Comparison of ENCODE assay signal across 6 cellular contexts in the genomic region with DNA sequence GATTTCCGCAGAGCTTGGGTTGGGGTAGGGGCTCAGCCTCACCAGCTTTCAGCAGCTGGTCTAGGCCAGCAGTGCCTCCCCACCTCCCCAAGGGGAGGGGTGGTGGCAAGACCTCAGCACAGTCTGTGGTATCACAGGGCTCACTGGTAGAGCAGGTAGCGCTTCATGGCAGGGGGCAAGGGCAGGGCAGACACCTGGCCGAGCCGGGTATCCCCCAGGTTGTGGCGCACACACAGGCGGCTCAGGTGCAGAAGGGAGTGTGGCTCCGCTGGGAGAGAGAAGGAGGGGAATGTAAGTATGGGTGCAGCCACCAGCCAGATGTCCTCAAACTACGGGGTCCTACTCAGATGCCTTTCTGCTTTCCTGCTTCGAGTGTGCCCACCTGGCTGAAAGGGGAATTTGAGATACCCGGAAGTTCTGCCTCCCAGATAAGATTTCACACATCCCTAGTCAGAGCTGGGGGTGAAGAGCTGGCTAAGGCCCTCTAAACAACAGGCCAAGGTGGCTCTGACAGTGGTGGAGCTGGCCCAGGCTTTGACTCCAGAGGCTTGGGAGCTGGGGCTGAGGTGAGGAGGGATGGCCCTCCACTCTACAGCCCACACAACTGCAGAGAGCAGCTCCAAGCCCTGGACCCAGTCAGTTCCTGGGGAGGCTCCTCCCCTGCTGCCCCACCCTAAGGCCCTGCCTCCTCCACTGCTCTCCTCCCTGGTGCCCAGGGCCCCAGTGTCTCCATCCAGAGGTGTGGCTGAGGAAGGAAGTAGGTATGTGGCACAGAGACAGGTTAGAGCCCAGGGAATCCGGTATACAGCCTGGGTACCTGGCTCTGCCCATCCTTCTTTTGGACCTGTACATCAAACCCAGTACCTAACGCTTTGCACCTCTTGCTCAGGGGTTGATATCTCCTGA. TPM values are rescaled to one million over a fixed set of nuclear protein-coding genes. Genes with fewer than 3 reads are reported as not detected.
DNase-seq lines count a peak whose midpoint lies in the region; ATAC-seq and TF ChIP-seq lines count a peak whose summit lies in the region.

No MANE protein-coding gene starts in this region.

- H3K4me3 ChIP-seq in HAP-1 (peak overlapping the region; percentile 82), gastroesophageal sphincter (peak overlapping the region in 1 of 2 donors; percentile 84), stomach (peak overlapping the region; percentile 69 to 84 (median 77))

- in situ Hi-C loops in HAP-1 (cut with MboI; ENCODE audit: low sequenced_read_pairs), result no loop called here

- intact Hi-C loops in stomach (cut with DNase I; ENCODE audit: low total_unique reads), result no loop called here

- TF ChIP-seq EP300 in gastroesophageal sphincter (IDR thresholded peaks at IDR 0.05) (no peak), stomach (IDR thresholded peaks at IDR 0.05) (no peak)

- peaks cover 30% of the 10 kb centered on the region for H3K4me1 ChIP-seq in HAP-1
- peaks cover 0 to 70% (median 36%) of the 10 kb centered on the region in 3 donors for H3K4me1 ChIP-seq in gastroesophageal sphincter
- peaks cover 37 to 73% (median 72%) of the 10 kb centered on the region in 4 donors for H3K4me1 ChIP-seq in stomach

- peak in 1 of 2 experiments; percentile 82 for DNase-seq in HAP-1 (ENCODE audit: low spot score in 2 of 2)
- peak; percentile 47 for DNase-seq in SK-N-DZ (ENCODE audit: low spot score)
- DNase-seq in stomach, result peak; percentile 45

- TF ChIP-seq POLR2A in gastroesophageal sphincter (IDR thresholded peaks at IDR 0.05) (no peak), stomach (IDR thresholded peaks at IDR 0.05) (no peak)

- no peaks in the 10 kb centered on the region for H3K9me3 ChIP-seq in HAP-1
- H3K9me3 ChIP-seq in gastroesophageal sphincter, result no peaks in the 10 kb centered on the region
- no peaks in the 10 kb centered on the region for H3K9me3 ChIP-seq in stomach

- H3K27me3 ChIP-seq in HAP-1 (ENCODE audit: low read depth), result no peaks in the 10 kb centered on the region
- H3K27me3 ChIP-seq in gastroesophageal sphincter, result no peaks in the 10 kb centered on the region
- no peaks in the 10 kb centered on the region for H3K27me3 ChIP-seq in stomach

- H3K36me3 ChIP-seq in HAP-1 (replicated peaks), result peaks cover 53% of the 10 kb centered on the region
- H3K36me3 ChIP-seq in gastroesophageal sphincter, result peaks cover 0 to 35% of the 10 kb centered on the region in 2 donors
- H3K36me3 ChIP-seq in stomach, result peaks cover 16 to 34% (median 28%) of the 10 kb centered on the region in 4 donors

- TF ChIP-seq CTCF in gastroesophageal sphincter (IDR thresholded peaks at IDR 0.05), result no peak
- TF ChIP-seq CTCF in stomach (IDR thresholded peaks at IDR 0.05), result no peak

- 46% methylated on average over 2 of the region's 12 CpGs; no CpG with 5 or more reads in 1 of the 2 donors for WGBS in gastroesophageal sphincter (ENCODE audit: low coverage in 1 of 2), 2 donors
- 52 to 66% (median 56%) methylated on average over 11 to 12 of the region's 12 CpGs for WGBS in stomach, 5 donors

- H3K27ac ChIP-seq in gastroesophageal sphincter (peak overlapping the region in 3 of 4 donors; percentile 85 to 94 (median 89)), stomach (peak overlapping the region; percentile 31 to 98 (median 88))

- ATAC-seq in gastroesophageal sphincter (no peak), GM19455 (IDR thresholded peaks at IDR 0.05; ENCODE audit: unreplicated experiment) (no peak), GM18907 (IDR thresholded peaks at IDR 0.05; ENCODE audit: unreplicated experiment) (no peak)

RNA-seq across cellular contexts. Expression of gene SPSB2, which starts 1.8 kb away (rescaled TPM):
- polyA plus RNA-seq in SK-N-DZ (2014; cell fraction: cytosol; rRNA removed), result 7.3 and 11.0 TPM in 2 replicates
- 6.0 and 9.9 TPM in 2 replicates for polyA plus RNA-seq in SK-N-DZ (2014; cell fraction: nucleus; rRNA removed)
- total RNA-seq in gastroesophageal sphincter (10 to 100 TPM in 1 of 4 donors, 1 to 10 TPM in 3; 7.4 to 10.7 (median 8.1) TPM), stomach (10 to 100 TPM in 1 of 5 donors, 1 to 10 TPM in 3, not detected in 1; 5.1 to 24.0 (median 6.0) TPM)
- 10 to 100 TPM in 2 of 3 donors, 1 to 10 TPM in 1; 9.9 to 13.4 (median 11.2) TPM for polyA plus RNA-seq in stomach

RNA-seq across cellular contexts. Expression of gene TPI1, which starts 4.0 kb away (rescaled TPM):
- polyA plus RNA-seq in SK-N-DZ (2014; cell fraction: cytosol; rRNA removed), result 2,395 and 2,806 TPM in 2 replicates
- polyA plus RNA-seq in SK-N-DZ (2014; cell fraction: nucleus; rRNA removed), result 1,106 and 1,586 TPM in 2 replicates
- total RNA-seq in gastroesophageal sphincter (100 to 1,000 TPM; 324 to 473 (median 392) TPM), stomach (100 to 1,000 TPM; 131 to 359 (median 268) TPM)
- 100 to 1,000 TPM; 403 to 526 (median 504) TPM for polyA plus RNA-seq in stomach

RNA-seq across cellular contexts. Expression of gene USP5, which starts 19.4 kb away (rescaled TPM):
- 126 and 127 TPM in 2 replicates for polyA plus RNA-seq in SK-N-DZ (2014; cell fraction: cytosol; rRNA removed)
- 193 and 196 TPM in 2 replicates for polyA plus RNA-seq in SK-N-DZ (2014; cell fraction: nucleus; rRNA removed)
- total RNA-seq in gastroesophageal sphincter (10 to 100 TPM; 43.4 to 70.9 (median 65.0) TPM), stomach (10 to 100 TPM; 26.3 to 69.4 (median 48.7) TPM)
- polyA plus RNA-seq in stomach, result 10 to 100 TPM; 20.9 to 29.0 (median 25.0) TPM

RNA-seq across cellular contexts. Expression of gene CDCA3, which starts 20.2 kb away (rescaled TPM):
- polyA plus RNA-seq in SK-N-DZ (2014; cell fraction: cytosol; rRNA removed), result 72.9 and 97.2 TPM in 2 replicates
- polyA plus RNA-seq in SK-N-DZ (2014; cell fraction: nucleus; rRNA removed), result 191 and 199 TPM in 2 replicates
- total RNA-seq in gastroesophageal sphincter (1 to 10 TPM; 1.1 to 5.9 (median 1.4) TPM), stomach (10 to 100 TPM in 3 of 5 donors, 1 to 10 TPM in 2; 3.3 to 56.0 (median 19.6) TPM)
- 10 to 100 TPM in 1 of 3 donors, 1 to 10 TPM in 2; 2.1 to 12.2 (median 9.8) TPM for polyA plus RNA-seq in stomach

RNA-seq across cellular contexts. Expression of gene GNB3, which starts 30.6 kb away (rescaled TPM):
- 8.4 and 16.4 TPM in 2 replicates for polyA plus RNA-seq in SK-N-DZ (2014; cell fraction: cytosol; rRNA removed)
- 110 and 150 TPM in 2 replicates for polyA plus RNA-seq in SK-N-DZ (2014; cell fraction: nucleus; rRNA removed)
- total RNA-seq in gastroesophageal sphincter (1 to 10 TPM in 3 of 4 donors, under 1 TPM in 1; 0.45 to 1.8 (median 1.3) TPM), stomach (10 to 100 TPM in 1 of 5 donors, 1 to 10 TPM in 2, under 1 TPM in 1, not detected in 1; 0.89 to 11.1 (median 4.5) TPM)
- 1 to 10 TPM in 2 of 3 donors, under 1 TPM in 1; 0.87 to 2.8 (median 2.7) TPM for polyA plus RNA-seq in stomach
